Comparison of ENCODE assay signal across 7 cellular contexts in the genomic region with DNA sequence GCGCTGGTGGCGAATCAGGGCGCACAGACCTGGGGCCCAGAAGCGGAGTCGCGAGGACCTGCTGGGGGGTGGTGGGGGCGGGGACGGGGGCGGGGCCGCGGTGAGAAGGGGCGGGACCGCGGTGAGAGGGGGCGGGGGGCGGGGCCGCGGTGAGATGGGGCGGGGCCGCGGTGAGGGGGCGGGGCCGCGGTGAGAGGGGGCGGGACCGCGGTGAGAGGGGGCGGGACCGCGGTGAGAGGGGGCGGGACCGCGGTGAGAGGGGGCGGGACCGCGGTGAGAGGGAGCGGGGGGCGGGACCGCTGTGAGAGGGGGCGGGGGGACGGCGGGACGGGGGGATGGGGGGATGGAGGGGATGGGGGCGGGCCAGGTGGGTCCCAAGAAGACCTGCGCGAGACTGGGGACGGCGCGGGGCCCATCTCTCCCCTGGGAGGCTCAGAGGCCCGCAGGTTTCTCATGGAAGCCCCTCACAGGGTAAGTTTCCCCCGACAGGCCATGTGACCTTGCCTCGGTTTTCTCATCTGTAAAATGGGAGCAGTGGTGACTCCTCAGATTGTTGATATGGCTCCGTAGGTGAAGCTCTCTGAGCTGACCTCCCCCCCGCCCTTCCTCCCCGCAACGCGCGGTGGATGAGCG. TPM values are rescaled to one million over a fixed set of nuclear protein-coding genes. Genes with fewer than 3 reads are reported as not detected.
DNase-seq lines count a peak whose midpoint lies in the region; ATAC-seq and TF ChIP-seq lines count a peak whose summit lies in the region.

No MANE protein-coding gene starts in this region.

- peaks cover 19% of the 10 kb centered on the region for H3K27me3 Mint-ChIP-seq in stimulated activated naive CD8-positive, alpha-beta T cell treated with anti-CD3 and anti-CD28 coated beads, Interleukin-15, amount 100 ng/mL, for 72 hours

- H3K27ac Mint-ChIP-seq in stimulated activated naive CD8-positive, alpha-beta T cell treated with anti-CD3 and anti-CD28 coated beads, Interleukin-15, amount 100 ng/mL, for 72 hours, result no peak overlapping the region

- H3K36me3 ChIP-seq in body of pancreas (replicated peaks in 1 of 2; ENCODE audit: insufficient read depth in 1 of 2, low read depth in 2 of 2), result no peaks in the 10 kb centered on the region

- peak overlapping the region in 1 of 2 donors; percentile 57 for H3K4me3 Mint-ChIP-seq in stimulated activated naive CD8-positive, alpha-beta T cell treated with anti-CD3 and anti-CD28 coated beads, Interleukin-15, amount 100 ng/mL, for 72 hours

- H3K9me3 Mint-ChIP-seq in stimulated activated naive CD8-positive, alpha-beta T cell treated with anti-CD3 and anti-CD28 coated beads, Interleukin-15, amount 100 ng/mL, for 72 hours, result peaks cover 0 to 1% of the 10 kb centered on the region in 2 donors

- peak; percentile 20 for DNase-seq in HK-2 (ENCODE audit: unreplicated experiment)
- DNase-seq in body of pancreas, result no peak
- DNase-seq in iPS-NIHi7 (ENCODE audit: extremely low spot score), result peak; percentile 65
- no peak for DNase-seq in stimulated activated naive CD8-positive, alpha-beta T cell treated with anti-CD3 and anti-CD28 coated beads, Interleukin-15, amount 100 ng/mL, for 72 hours
- DNase-seq in hypothalamus (lab: John Stamatoyannopoulos, UW), result no peak
- DNase-seq in NCI-H524 (lab: John Stamatoyannopoulos, UW), result no peak
- no peak for DNase-seq in hepatic stellate cell (ENCODE audit: low spot score)

- H3K27ac ChIP-seq in body of pancreas, result peak overlapping the region in 1 of 4 donors; percentile 1

- TF ChIP-seq CTCF in body of pancreas (IDR thresholded peaks at IDR 0.05), result no peak

- intact Hi-C loops in body of pancreas (cut with DNase I), result no loop called here

- TF ChIP-seq POLR2A in body of pancreas (IDR thresholded peaks at IDR 0.05), result no peak

- H3K9me3 ChIP-seq in body of pancreas, result no peaks in the 10 kb centered on the region

- no peaks in the 10 kb centered on the region for H3K27me3 ChIP-seq in body of pancreas

- H3K4me1 Mint-ChIP-seq in stimulated activated naive CD8-positive, alpha-beta T cell treated with anti-CD3 and anti-CD28 coated beads, Interleukin-15, amount 100 ng/mL, for 72 hours, result peaks cover 10% of the 10 kb centered on the region

- WGBS in body of pancreas, 2 donors, result 33 to 49% methylated on average over 8 to 22 of the region's 59 CpGs

- H3K4me1 ChIP-seq in body of pancreas, result peaks cover 17% of the 10 kb centered on the region

- ATAC-seq in body of pancreas, result peak; percentile 22
- ATAC-seq in stimulated activated naive CD8-positive, alpha-beta T cell treated with anti-CD3 and anti-CD28 coated beads, Interleukin-15, amount 100 ng/mL, for 72 hours, result peak; percentile 43

- peak overlapping the region in 1 of 2 donors; percentile 33 for H3K4me3 ChIP-seq in body of pancreas

RNA-seq across cellular contexts. Expression of a gene that starts 28.6 kb away (rescaled TPM):
- 10 to 100 TPM; 10.9 to 14.8 TPM for total RNA-seq in body of pancreas

RNA-seq across cellular contexts. Expression of a gene that starts 29.3 kb away (rescaled TPM):
- total RNA-seq in body of pancreas, result not detected

Comparison
In these comparisons a context has a peak if more than half of its experiments do, and no peak if none do; other contexts are left out.
1. DNase-seq: peak in HK-2 (single experiment) and iPS-NIHi7 (single experiment); none in body of pancreas (0 of 4), stimulated activated naive CD8-positive, alpha-beta T cell treated with anti-CD3 and anti-CD28 coated beads, Interleukin-15, amount 100 ng/mL, for 72 hours (0 of 2), hypothalamus (0 of 51), NCI-H524 (0 of 2) and hepatic stellate cell (single experiment).